Comparison of ENCODE assay signal across 35 cellular contexts in the genomic region with DNA sequence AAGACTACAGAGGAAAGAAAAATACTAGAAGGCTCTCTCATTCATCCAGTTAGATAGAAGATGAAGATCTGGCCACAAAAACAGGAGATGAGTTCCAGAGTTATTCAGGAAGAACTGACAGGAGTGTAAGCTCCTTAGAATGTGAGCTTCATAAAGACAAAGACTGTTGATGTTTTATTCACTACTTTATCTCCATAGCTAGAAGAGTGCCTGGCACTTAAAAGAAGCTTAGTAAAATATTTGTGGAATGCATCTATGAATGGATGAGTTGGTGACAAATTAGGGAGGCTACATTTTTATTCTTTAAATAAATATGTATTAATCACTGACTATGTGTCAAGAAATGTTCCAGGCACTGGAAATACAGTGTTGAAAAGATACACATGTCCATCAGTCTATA. TPM values are rescaled to one million over a fixed set of nuclear protein-coding genes. Genes with fewer than 3 reads are reported as not detected.
"Had no signal": no experiment of that assay in that cellular context is flagged by ENCODE, and none has a peak within 500 bp of the region (broad histone marks: within the 10 kb centered on the region; RNA-seq: fewer than 3 reads in every experiment).

No MANE protein-coding gene starts in this region.

- ATAC-seq: activated T-cell treated with anti-CD3 and anti-CD28 coated beads, Interleukin-2, amount 50 U/mL, for 72 hours; gastroesophageal sphincter; heart right ventricle; WTC11 had no signal

- H3K36me3 Mint-ChIP-seq: activated naive CD8-positive, alpha-beta T cell; WTC11 had no signal

- H3K36me3 ChIP-seq: brain microvascular endothelial cell, cardiac muscle cell, colonic mucosa, esophagus muscularis mucosa, gastroesophageal sphincter, heart right ventricle had no signal

- DNase-seq: activated CD4-positive, alpha-beta memory T cell treated with anti-CD3 and anti-CD28 coated beads, Interleukin-2, amount 10 ng/mL, durations not matched to agents 7 days and 5 days; activated CD4-positive, alpha-beta T cell treated with anti-CD3 and anti-CD28 coated beads for 1 hour; activated CD4-positive, alpha-beta T cell treated with anti-CD3 and anti-CD28 coated beads for 4 hours; activated CD4-positive, alpha-beta T cell treated with anti-CD3 and anti-CD28 coated beads, Interleukin-2, amount 10 ng/mL, durations not matched to agents 7 days and 5 days; activated CD4-positive, alpha-beta T cell treated with anti-CD3 and anti-CD28 coated beads, Interleukin-2, amount 50 U/mL, for 4 hours; activated CD8-positive, alpha-beta memory T cell treated with anti-CD3 and anti-CD28 coated beads, Interleukin-2, amount 50 U/mL, for 48 hours; activated gamma-delta T cell; activated naive CD4-positive, alpha-beta T cell treated with anti-CD3 and anti-CD28 coated beads, Interleukin-2, amount 50 U/mL, for 16 hours; activated naive CD4-positive, alpha-beta T cell treated with Interleukin-2 at 50 U/mL for 16 hours; activated T-cell treated with anti-CD3 and anti-CD28 coated beads for 4 hours; activated T-cell treated with anti-CD3 and anti-CD28 coated beads, Interleukin-2, amount 50 U/mL, for 24 hours; activated T-cell treated with anti-CD3 and anti-CD28 coated beads, Interleukin-2, amount 50 U/mL, for 72 hours; amniotic stem cell; anterior cingulate cortex; brain microvascular endothelial cell; central memory CD4-positive, alpha-beta T cell; cerebellar nuclear complex; colonic mucosa; effector CD8-positive, alpha-beta T cell; erythroblast; foreskin melanocyte; heart right ventricle; T-helper 2 cell had no signal

- H3K27ac Mint-ChIP-seq: activated CD4-positive, alpha-beta memory T cell treated with anti-CD3 and anti-CD28 coated beads, Interleukin-2, amount 10 ng/mL, durations not matched to agents 7 days and 5 days; activated CD4-positive, alpha-beta T cell treated with anti-CD3 and anti-CD28 coated beads, Interleukin-2, amount 10 ng/mL, durations not matched to agents 7 days and 5 days; activated naive CD8-positive, alpha-beta T cell; activated T-cell treated with anti-CD3 and anti-CD28 coated beads, Interleukin-2, amount 50 U/mL, for 24 hours; activated T-cell treated with anti-CD3 and anti-CD28 coated beads, Interleukin-2, amount 50 U/mL, for 72 hours; WTC11 had no signal

- H3K9me3 ChIP-seq: colonic mucosa, esophagus muscularis mucosa, gastroesophageal sphincter, heart right ventricle had no signal

- H3K9me3 Mint-ChIP-seq: activated CD4-positive, alpha-beta T cell treated with anti-CD3 and anti-CD28 coated beads, Interleukin-2, amount 10 ng/mL, durations not matched to agents 7 days and 5 days; activated T-cell treated with anti-CD3 and anti-CD28 coated beads, Interleukin-2, amount 50 U/mL, for 72 hours had no signal

- H3K27me3 ChIP-seq: brain microvascular endothelial cell, cardiac muscle cell, colonic mucosa, esophagus muscularis mucosa, gastroesophageal sphincter had no signal

- H3K4me1 Mint-ChIP-seq: activated CD4-positive, alpha-beta memory T cell treated with anti-CD3 and anti-CD28 coated beads, Interleukin-2, amount 10 ng/mL, durations not matched to agents 7 days and 5 days; activated CD4-positive, alpha-beta T cell treated with anti-CD3 and anti-CD28 coated beads, Interleukin-2, amount 10 ng/mL, durations not matched to agents 7 days and 5 days had no signal

- H3K27me3 Mint-ChIP-seq: activated CD4-positive, alpha-beta memory T cell treated with anti-CD3 and anti-CD28 coated beads, Interleukin-2, amount 10 ng/mL, durations not matched to agents 7 days and 5 days; activated CD4-positive, alpha-beta T cell treated with anti-CD3 and anti-CD28 coated beads, Interleukin-2, amount 10 ng/mL, durations not matched to agents 7 days and 5 days; activated T-cell treated with anti-CD3 and anti-CD28 coated beads, Interleukin-2, amount 50 U/mL, for 24 hours had no signal

- H3K27ac ChIP-seq: brain microvascular endothelial cell, cardiac muscle cell, colonic mucosa, esophagus muscularis mucosa, gastroesophageal sphincter, heart right ventricle, VCaP had no signal

- H3K4me3 ChIP-seq: cardiac muscle cell, colonic mucosa, esophagus muscularis mucosa, gastroesophageal sphincter, heart right ventricle had no signal

- H3K4me3 Mint-ChIP-seq: activated CD4-positive, alpha-beta memory T cell treated with anti-CD3 and anti-CD28 coated beads, Interleukin-2, amount 10 ng/mL, durations not matched to agents 7 days and 5 days; activated CD4-positive, alpha-beta T cell treated with anti-CD3 and anti-CD28 coated beads, Interleukin-2, amount 10 ng/mL, durations not matched to agents 7 days and 5 days; activated naive CD8-positive, alpha-beta T cell; activated T-cell treated with anti-CD3 and anti-CD28 coated beads, Interleukin-2, amount 50 U/mL, for 24 hours; activated T-cell treated with anti-CD3 and anti-CD28 coated beads, Interleukin-2, amount 50 U/mL, for 72 hours; WTC11 had no signal

- H3K4me1 ChIP-seq: colonic mucosa, esophagus muscularis mucosa, gastroesophageal sphincter, heart right ventricle had no signal

RNA-seq across cellular contexts. Expression of a gene that starts 13.8 kb away (rescaled TPM):
- total RNA-seq: activated CD4-positive, alpha-beta memory T cell treated with anti-CD3 and anti-CD28 coated beads, Interleukin-2, amount 10 ng/mL, durations not matched to agents 7 days and 5 days; activated CD4-positive, alpha-beta T cell treated with anti-CD3 and anti-CD28 coated beads, Interleukin-2, amount 10 ng/mL, durations not matched to agents 7 days and 5 days; activated T-cell treated with anti-CD3 and anti-CD28 coated beads, Interleukin-2, amount 50 U/mL, for 72 hours; astrocyte; cardiac muscle cell; colonic mucosa; dermis microvascular lymphatic vessel endothelial cell; endothelial cell of umbilical vein; esophagus muscularis mucosa; gastroesophageal sphincter; glomerular endothelial cell; heart right ventricle; T-helper 1 cell treated with Interleukin-12 subunit alpha and Interleukin-12 subunit beta and Interleukin-4 antibody, amounts not matched to agents 30 ng/mL and 1 ng/mL, for 36 hours; WTC11 had no signal
- polyA plus RNA-seq: adipose tissue, cardiac muscle cell, endothelial cell of umbilical vein, heart right ventricle had no signal
